In the genomic region with DNA sequence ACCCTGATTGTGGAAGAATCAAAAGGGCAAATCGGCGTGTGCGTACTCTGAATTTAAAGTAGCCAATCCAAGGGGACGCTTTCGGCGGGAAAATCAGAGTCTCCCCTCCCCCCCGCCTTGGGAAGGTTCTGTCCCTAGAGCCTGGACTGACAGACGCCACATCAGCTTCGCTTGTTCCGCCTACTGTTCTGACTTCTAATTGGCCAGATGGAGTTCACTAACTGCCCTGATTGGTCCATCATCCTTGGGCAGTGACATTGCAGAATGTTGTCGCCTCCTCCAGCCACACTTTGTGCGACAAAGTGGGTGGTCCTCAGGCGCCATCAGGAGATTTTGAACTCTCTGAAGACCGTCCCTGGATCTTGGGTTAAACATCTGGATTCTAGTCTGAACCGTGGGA, we compare ENCODE assay signal across 6 cellular contexts. TPM values are rescaled to one million over a fixed set of nuclear protein-coding genes. Genes with fewer than 3 reads are reported as not detected.
"Had no signal": no experiment of that assay in that cellular context is flagged by ENCODE, and none has a peak within 500 bp of the region (broad histone marks: within the 10 kb centered on the region; RNA-seq: fewer than 3 reads in every experiment).

A gene with protein sequence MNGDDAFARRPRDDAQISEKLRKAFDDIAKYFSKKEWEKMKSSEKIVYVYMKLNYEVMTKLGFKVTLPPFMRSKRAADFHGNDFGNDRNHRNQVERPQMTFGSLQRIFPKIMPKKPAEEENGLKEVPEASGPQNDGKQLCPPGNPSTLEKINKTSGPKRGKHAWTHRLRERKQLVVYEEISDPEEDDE (minus strand): TSS at position 101 of the 400 bp plus-strand sequence. CDS start 588 bp downstream, outside the sequence.

RNA-seq across cellular contexts. Expression of the gene that starts here (rescaled TPM):
- total RNA-seq: GM23248, GM23338, H4, H7, H9, HFFc6 had no signal
- polyA plus RNA-seq: GM23248 had no signal
